ENCODE assay signal across 13 cellular contexts in genomic region chr6:447381-448165, GRCh38. TPM values are rescaled to one million over a fixed set of nuclear protein-coding genes. Genes with fewer than 3 reads are reported as not detected.
DNase-seq lines count a peak whose midpoint lies in the region; ATAC-seq and TF ChIP-seq lines count a peak whose summit lies in the region.
"Had no signal": no experiment of that assay in that cellular context is flagged by ENCODE, and none has a peak within 500 bp of the region (broad histone marks: within the 10 kb centered on the region; RNA-seq: fewer than 3 reads in every experiment).

No MANE protein-coding gene starts in this region.

- peaks cover 0 to 4% of the 10 kb centered on the region in 2 donors for H3K27me3 Mint-ChIP-seq in natural killer cell treated with Interleukin-12 subunit alpha and Interleukin-12 subunit beta and Interleukin-15 and Interleukin-18, amount 100 ng/mL, for 72 hours
- no peaks in the 10 kb centered on the region for H3K27me3 Mint-ChIP-seq in natural killer cell (ENCODE audit: low read depth in 2 of 2)
- no peaks in the 10 kb centered on the region for H3K27me3 Mint-ChIP-seq in activated T-helper 2 cell treated with anti-CD3 and anti-CD28 coated beads, Interferon-gamma antibody, Interleukin-2, Interleukin-4, amounts not matched to agents 10 μg/mL and 5 μg/mL and 100 μg/mL, durations not matched to agents 14 hours and 24 hours and 36 hours (ENCODE audit: low read depth)

- peak overlapping the region; percentile 56 to 68 for H3K27ac Mint-ChIP-seq in natural killer cell treated with Interleukin-12 subunit alpha and Interleukin-12 subunit beta and Interleukin-15 and Interleukin-18, amount 100 ng/mL, for 72 hours
- no peak overlapping the region for H3K27ac Mint-ChIP-seq in natural killer cell
- H3K27ac Mint-ChIP-seq in activated T-helper 2 cell treated with anti-CD3 and anti-CD28 coated beads, Interferon-gamma antibody, Interleukin-2, Interleukin-4, amounts not matched to agents 10 μg/mL and 5 μg/mL and 100 μg/mL, durations not matched to agents 14 hours and 24 hours and 36 hours: peak overlapping the region; percentile 91
- H3K27ac Mint-ChIP-seq: brain had no signal

- peak in 1 of 2 donors; percentile 29 for ATAC-seq in natural killer cell treated with Interleukin-12 subunit alpha and Interleukin-12 subunit beta and Interleukin-15 and Interleukin-18, amount 100 ng/mL, for 72 hours
- ATAC-seq in natural killer cell (no peak), GM21381 (IDR thresholded peaks at IDR 0.05; ENCODE audit: unreplicated experiment) (no peak)

- no peaks in the 10 kb centered on the region for H3K36me3 Mint-ChIP-seq in natural killer cell treated with Interleukin-12 subunit alpha and Interleukin-12 subunit beta and Interleukin-15 and Interleukin-18, amount 100 ng/mL, for 72 hours
- no peaks in the 10 kb centered on the region for H3K36me3 Mint-ChIP-seq in natural killer cell
- H3K36me3 Mint-ChIP-seq in activated T-helper 2 cell treated with anti-CD3 and anti-CD28 coated beads, Interferon-gamma antibody, Interleukin-2, Interleukin-4, amounts not matched to agents 10 μg/mL and 5 μg/mL and 100 μg/mL, durations not matched to agents 14 hours and 24 hours and 36 hours (ENCODE audit: low read depth): no peaks in the 10 kb centered on the region
- H3K36me3 Mint-ChIP-seq: brain had no signal

- no peak for DNase-seq in natural killer cell treated with Interleukin-12 subunit alpha and Interleukin-12 subunit beta and Interleukin-15 and Interleukin-18, amount 100 ng/mL, for 72 hours (ENCODE audit: low spot score)
- no peak for DNase-seq in natural killer cell
- no peak for DNase-seq in activated T-helper 2 cell treated with anti-CD3 and anti-CD28 coated beads, Interferon-gamma antibody, Interleukin-2, Interleukin-4, amounts not matched to agents 10 μg/mL and 5 μg/mL and 100 μg/mL, durations not matched to agents 14 hours and 24 hours and 36 hours (ENCODE audit: low spot score)
- peak; percentile 28 to 42 for DNase-seq in stimulated activated CD4-positive, alpha-beta T cell treated with anti-CD3 and anti-CD28 coated beads, Interleukin-12 subunit alpha, Interleukin-12 subunit beta, amount 100 ng/mL, for 24 hours (ENCODE audit: low read depth in 2 of 2)
- DNase-seq in medulla oblongata (ENCODE audit: extremely low spot score): no peak
- DNase-seq in GM10266 (ENCODE audit: extremely low spot score): no peak
- DNase-seq in NCI-H2227 treated with DMSO at 0.1 percent for 48 hours (lab: John Stamatoyannopoulos, UW): no peak
- DNase-seq: ACHN, HCEC 1CT, NCI-H1105, NCI-H526 had no signal

- intact Hi-C loops in natural killer cell (cut with micrococcal nuclease): no loop called here
- intact Hi-C loops in activated T-helper 2 cell treated with anti-CD3 and anti-CD28 coated beads, Interferon-gamma antibody, Interleukin-2, Interleukin-4, amounts not matched to agents 10 μg/mL and 5 μg/mL and 100 μg/mL, durations not matched to agents 14 hours and 24 hours and 36 hours (cut with micrococcal nuclease): loop anchor here (1.0 to 5.0 kb wide), 5 partner anchors 19 to 155 kb away; partner anchors contain the start of genes DUSP22 and IRF4

- TF ChIP-seq CTCF in natural killer cell (IDR thresholded peaks at IDR 0.05): no peak
- TF ChIP-seq CTCF in GM10266 (IDR thresholded peaks at IDR 0.05; ENCODE audit: control insufficient read depth, insufficient read depth, low read depth, missing control alignments): no peak

- no peaks in the 10 kb centered on the region for H3K9me3 Mint-ChIP-seq in natural killer cell treated with Interleukin-12 subunit alpha and Interleukin-12 subunit beta and Interleukin-15 and Interleukin-18, amount 100 ng/mL, for 72 hours
- H3K9me3 Mint-ChIP-seq in natural killer cell: no peaks in the 10 kb centered on the region
- no peaks in the 10 kb centered on the region for H3K9me3 Mint-ChIP-seq in activated T-helper 2 cell treated with anti-CD3 and anti-CD28 coated beads, Interferon-gamma antibody, Interleukin-2, Interleukin-4, amounts not matched to agents 10 μg/mL and 5 μg/mL and 100 μg/mL, durations not matched to agents 14 hours and 24 hours and 36 hours

- peaks cover 31 to 32% of the 10 kb centered on the region in 2 donors for H3K4me1 Mint-ChIP-seq in natural killer cell treated with Interleukin-12 subunit alpha and Interleukin-12 subunit beta and Interleukin-15 and Interleukin-18, amount 100 ng/mL, for 72 hours (ENCODE audit: low read depth in 2 of 2)
- H3K4me1 Mint-ChIP-seq in natural killer cell: peaks cover 23 to 27% of the 10 kb centered on the region in 2 donors
- peaks cover 56% of the 10 kb centered on the region for H3K4me1 Mint-ChIP-seq in activated T-helper 2 cell treated with anti-CD3 and anti-CD28 coated beads, Interferon-gamma antibody, Interleukin-2, Interleukin-4, amounts not matched to agents 10 μg/mL and 5 μg/mL and 100 μg/mL, durations not matched to agents 14 hours and 24 hours and 36 hours (ENCODE audit: low read depth)
- H3K4me1 Mint-ChIP-seq: brain had no signal

- peak overlapping the region; percentile 55 for H3K4me3 Mint-ChIP-seq in natural killer cell treated with Interleukin-12 subunit alpha and Interleukin-12 subunit beta and Interleukin-15 and Interleukin-18, amount 100 ng/mL, for 72 hours
- no peak overlapping the region for H3K4me3 Mint-ChIP-seq in natural killer cell
- peak overlapping the region; percentile 40 for H3K4me3 Mint-ChIP-seq in activated T-helper 2 cell treated with anti-CD3 and anti-CD28 coated beads, Interferon-gamma antibody, Interleukin-2, Interleukin-4, amounts not matched to agents 10 μg/mL and 5 μg/mL and 100 μg/mL, durations not matched to agents 14 hours and 24 hours and 36 hours (ENCODE audit: low read depth)
- H3K4me3 Mint-ChIP-seq: brain had no signal

RNA-seq across cellular contexts. Expression of gene IRF4, which starts 56.0 kb away (rescaled TPM):
- 100 to 1,000 TPM; 112 to 388 TPM for total RNA-seq in natural killer cell treated with Interleukin-12 subunit alpha and Interleukin-12 subunit beta and Interleukin-15 and Interleukin-18, amount 100 ng/mL, for 72 hours
- 10 to 100 TPM in 1 of 3 donors, 1 to 10 TPM in 2; 3.5 to 37.5 (median 3.5) TPM for total RNA-seq in natural killer cell
- 1,053 and 1,062 TPM in 2 replicates for total RNA-seq in activated T-helper 2 cell treated with anti-CD3 and anti-CD28 coated beads, Interferon-gamma antibody, Interleukin-2, Interleukin-4, amounts not matched to agents 10 μg/mL and 5 μg/mL and 100 μg/mL, durations not matched to agents 14 hours and 24 hours and 36 hours

Comparison
In these comparisons a context has a peak if more than half of its experiments do, and no peak if none do; other contexts are left out.
1. H3K27ac Mint-ChIP-seq: peak in natural killer cell treated with Interleukin-12 subunit alpha and Interleukin-12 subunit beta and Interleukin-15 and Interleukin-18, amount 100 ng/mL, for 72 hours (2 of 2) and activated T-helper 2 cell treated with anti-CD3 and anti-CD28 coated beads, Interferon-gamma antibody, Interleukin-2, Interleukin-4, amounts not matched to agents 10 μg/mL and 5 μg/mL and 100 μg/mL, durations not matched to agents 14 hours and 24 hours and 36 hours (single experiment); none in natural killer cell (0 of 2).
2. DNase-seq: peak in stimulated activated CD4-positive, alpha-beta T cell treated with anti-CD3 and anti-CD28 coated beads, Interleukin-12 subunit alpha, Interleukin-12 subunit beta, amount 100 ng/mL, for 24 hours (2 of 2); none in natural killer cell treated with Interleukin-12 subunit alpha and Interleukin-12 subunit beta and Interleukin-15 and Interleukin-18, amount 100 ng/mL, for 72 hours (single experiment), natural killer cell (single experiment), activated T-helper 2 cell treated with anti-CD3 and anti-CD28 coated beads, Interferon-gamma antibody, Interleukin-2, Interleukin-4, amounts not matched to agents 10 μg/mL and 5 μg/mL and 100 μg/mL, durations not matched to agents 14 hours and 24 hours and 36 hours (single experiment), medulla oblongata (single experiment), GM10266 (single experiment) and NCI-H2227 treated with DMSO at 0.1 percent for 48 hours (single experiment).